26 cellular contexts compared by ENCODE assay signal in the genomic region with DNA sequence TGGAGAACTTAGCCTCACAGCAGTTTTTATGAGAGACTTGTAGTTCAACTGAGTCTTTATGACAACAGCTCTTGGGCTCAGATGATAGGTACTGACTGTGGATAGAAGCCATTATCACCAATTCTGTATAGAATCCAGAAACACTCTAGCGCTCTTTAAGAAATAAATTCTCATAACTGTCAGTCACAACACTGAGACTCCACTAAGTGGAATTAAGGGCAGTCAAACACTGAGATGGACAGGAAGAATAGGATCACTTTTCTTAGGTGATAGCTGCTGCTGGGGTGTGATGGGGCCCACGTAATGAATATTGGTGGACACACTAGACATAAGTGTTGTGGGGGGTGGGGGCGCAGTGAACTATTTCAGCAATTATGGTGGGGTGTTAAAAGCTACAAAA.
"Had no signal": no experiment of that assay in that cellular context is flagged by ENCODE, and none has a peak within 500 bp of the region (broad histone marks: within the 10 kb centered on the region; RNA-seq: fewer than 3 reads in every experiment).

No MANE protein-coding gene starts in this region.

- H3K36me3 ChIP-seq: stomach, suprapubic skin, thoracic aorta, thyroid gland, tibial artery, tibial nerve, transverse colon, upper lobe of left lung, upper lobe of right lung, uterus, vagina had no signal

- H3K4me1 ChIP-seq: stomach, suprapubic skin, testis, thyroid gland, tibial artery, tibial nerve, transverse colon, upper lobe of left lung, upper lobe of right lung, uterus, vagina had no signal

- H3K27ac ChIP-seq: stomach, suprapubic skin, testis, thoracic aorta, thyroid gland, tibial artery, tibial nerve, transverse colon, upper lobe of left lung, upper lobe of right lung, uterus, vagina had no signal

- H3K4me3 ChIP-seq: stomach, suprapubic skin, testis, thoracic aorta, thyroid gland, tibial artery, tibial nerve, transverse colon, upper lobe of left lung, upper lobe of right lung, uterus, vagina had no signal

- H3K9me3 ChIP-seq: suprapubic skin, testis, thoracic aorta, thyroid gland, tibial artery, tibial nerve, transverse colon, upper lobe of left lung, upper lobe of right lung, uterus, vagina had no signal

- ATAC-seq: stimulated activated effector memory CD8-positive, alpha-beta T cell treated with anti-CD3 and anti-CD28 coated beads, Interleukin-12 subunit alpha, Interleukin-12 subunit beta, amount 100 ng/mL, for 72 hours; stimulated activated memory B cell treated with anti-CD40 and anti-IgM and Interleukin-4, amounts not matched to agents 10 μg/mL and 1 μg/mL and 100 μg/mL, for 72 hours; stimulated activated naive B cell treated with anti-CD40 and anti-IgM and Interleukin-4, amounts not matched to agents 10 μg/mL and 1 μg/mL and 100 μg/mL, for 72 hours; stimulated activated naive CD8-positive, alpha-beta T cell treated with anti-CD3 and anti-CD28 coated beads, Interleukin-15, amount 100 ng/mL, for 72 hours; stimulated activated naive CD8-positive, alpha-beta T cell treated with anti-CD3 and anti-CD28 coated beads, Interleukin-15, Interleukin-2, amounts not matched to agents 100 U/mL and 50 U/mL, for 24 hours; upper lobe of right lung had no signal

- H3K27me3 ChIP-seq: stomach, suprapubic skin, testis, thyroid gland, tibial artery, tibial nerve, transverse colon, upper lobe of left lung, upper lobe of right lung, uterus, vagina had no signal

- DNase-seq: stimulated activated CD4-positive, alpha-beta T cell treated with anti-CD3 and anti-CD28 coated beads, Interleukin-2, amount 100 ng/mL, for 48 hours; stimulated activated CD4-positive, alpha-beta T cell treated with anti-CD3 and anti-CD28 coated beads, Interleukin-4, amount 100 ng/mL, for 1 hour; stimulated activated CD4-positive, alpha-beta T cell treated with anti-CD3 and anti-CD28 coated beads, Interleukin-4, amount 100 ng/mL, for 24 hours; stimulated activated CD4-positive, alpha-beta T cell treated with anti-CD3 and anti-CD28 coated beads, Interleukin-4, amount 100 ng/mL, for 4 hours; stimulated activated CD8-positive, alpha-beta memory T cell treated with anti-CD3 and anti-CD28 coated beads, Interleukin-4, amount 100 ng/mL, for 48 hours; stimulated activated naive B cell treated with anti-CD40 and anti-IgM and Interleukin-4, amounts not matched to agents 10 μg/mL and 1 μg/mL and 100 μg/mL, for 72 hours; stimulated activated naive CD4-positive, alpha-beta T cell; stimulated activated naive CD4-positive, alpha-beta T cell treated with Interleukin-2 at 50 U/mL for 16 hours; stimulated activated naive CD8-positive, alpha-beta T cell treated with anti-CD3 and anti-CD28 coated beads, Interleukin-15, amount 100 ng/mL, for 72 hours; stimulated activated naive CD8-positive, alpha-beta T cell treated with anti-CD3 and anti-CD28 coated beads, Interleukin-15, Interleukin-2, amounts not matched to agents 100 U/mL and 50 U/mL, for 24 hours; stomach; substantia nigra; testis; thyroid gland; tibial artery; transverse colon; trophoblast cell; upper lobe of left lung; upper lobe of right lung; uterus had no signal
